8 cellular contexts compared by ENCODE assay signal in genomic region chr5:125408582-125409069, GRCh38.
A peak's percentile ranks its signal among the peaks of the same experiment; 100 is the strongest.
DNase-seq lines count a peak whose midpoint lies in the region; ATAC-seq, FAIRE-seq and TF ChIP-seq lines count a peak whose summit lies in the region.

No MANE protein-coding gene starts in this region.

- H3K4me1 ChIP-seq in gastroesophageal sphincter (peaks cover 22 to 57% (median 34%) of the 10 kb centered on the region in 3 donors), H9 (ENCODE audit: insufficient read depth, low read length) (peaks cover 10% of the 10 kb centered on the region)

- no peak overlapping the region for H2BK5ac ChIP-seq in H9 (ENCODE audit: insufficient read length, low read length)

- H3K36me3 Mint-ChIP-seq in type B pancreatic cell (no peaks in the 10 kb centered on the region), H9 (ENCODE audit: insufficient read depth in 1 of 3, low read depth in 3 of 3) (peaks cover 0 to 11% (median 3%) of the 10 kb centered on the region in 3 experiments; a peak in 3 of 7 replicates)

- DNase-seq in GM18507 (ENCODE audit: extremely low spot score, insufficient read length, low read depth) (no peak), RKO (ENCODE audit: low spot score) (peak; percentile 8), type B pancreatic cell (ENCODE audit: extremely low spot score, unreplicated experiment) (no peak), H9 (no peak), cerebellum (ENCODE audit: low spot score) (no peak)

- peaks cover 4% of the 10 kb centered on the region for H3K27me3 Mint-ChIP-seq in type B pancreatic cell
- no peaks in the 10 kb centered on the region for H3K27me3 Mint-ChIP-seq in H9 (ENCODE audit: low read depth)

- H4K91ac ChIP-seq in H9 (ENCODE audit: insufficient read length, low read depth, low read length) = no peak overlapping the region

- ATAC-seq in HG02970 (IDR thresholded peaks at IDR 0.05; ENCODE audit: low FRiP score, unreplicated experiment) (peak; percentile 42), gastroesophageal sphincter (no peak)

- H4K8ac ChIP-seq in H9 (replicated peaks; ENCODE audit: insufficient read length, low read depth, low read length) = no peak overlapping the region

- no peak overlapping the region for H3T11ph ChIP-seq in H9 (ENCODE audit: low read length)

- H3K27me3 ChIP-seq in gastroesophageal sphincter (no peaks in the 10 kb centered on the region), H9 (ENCODE audit: insufficient read depth, low read length) (no peaks in the 10 kb centered on the region)

- no peaks in the 10 kb centered on the region for H3K9me3 ChIP-seq in gastroesophageal sphincter
- no peaks in the 10 kb centered on the region for H3K9me3 ChIP-seq in H9 (ENCODE audit: control insufficient read depth, low read depth, low read length)

- H3K27ac Mint-ChIP-seq in type B pancreatic cell = peak overlapping the region; percentile 92
- H3K27ac Mint-ChIP-seq in H9 = no peak overlapping the region

- H3K23ac ChIP-seq in H9 (ENCODE audit: insufficient read length, low read depth, low read length) = no peak overlapping the region

- H3K4me1 Mint-ChIP-seq in type B pancreatic cell (ENCODE audit: unreplicated experiment) (peaks cover 53% of the 10 kb centered on the region), H9 (peaks cover 54% of the 10 kb centered on the region in 2 experiments)

- no peaks in the 10 kb centered on the region for H3K79me2 ChIP-seq in H9 (ENCODE audit: insufficient read depth, low read length)

- H3K23me2 ChIP-seq in H9 (ENCODE audit: insufficient read length, low read depth, low read length, poor library complexity, severe bottlenecking) = no peaks in the 10 kb centered on the region

- H4K5ac ChIP-seq in H9 (ENCODE audit: insufficient read length, low read depth, low read length) = no peak overlapping the region

- no peak overlapping the region for H2AFZ ChIP-seq in H9 (ENCODE audit: low read length)

- H3K4me3 Mint-ChIP-seq in type B pancreatic cell (peak overlapping the region; percentile 68), H9 (0 out of 5 replicates have a peak overlapping the region, but pooled peaks of 1 of the 2 experiments have one; percentile 5)

- no peak overlapping the region for H3K56ac ChIP-seq in H9 (ENCODE audit: insufficient read length, low read depth, low read length)

- no peaks in the 10 kb centered on the region for H4K20me1 ChIP-seq in H9 (ENCODE audit: control insufficient read depth, insufficient read depth, insufficient read length)

- H3K9ac ChIP-seq in H9 (ENCODE audit: extremely low read depth, insufficient read length, low read length) = no peak overlapping the region

- H3K14ac ChIP-seq in H9 (ENCODE audit: insufficient read depth, low read length) = no peak overlapping the region; the same call in 1 of the 2 replicates

- no peak overlapping the region for H2BK120ac ChIP-seq in H9 (ENCODE audit: low read depth, low read length, poor library complexity, severe bottlenecking)

- H2AK5ac ChIP-seq in H9 (ENCODE audit: insufficient read length, low read length) = no peak overlapping the region

- H3K18ac ChIP-seq in H9 (ENCODE audit: insufficient read length, low read depth, low read length) = no peak overlapping the region

- no peak overlapping the region for H2BK20ac ChIP-seq in H9 (ENCODE audit: low read depth, low read length, poor library complexity, severe bottlenecking)

- H3K9me3 Mint-ChIP-seq in type B pancreatic cell (no peaks in the 10 kb centered on the region), H9 (peaks cover 2 to 5% of the 10 kb centered on the region in 2 experiments; a peak in 2 of 5 replicates)

- 25 to 40% methylated on average over 1 of the region's 1 CpG for WGBS in gastroesophageal sphincter (ENCODE audit: low coverage in 1 of 2), 2 donors
- WGBS in H9 (ENCODE audit: extremely low coverage, insufficient read length, low lambda C conversion rate) = no CpG with 5 or more reads among the region's 1 CpG

- no peak overlapping the region for H3K4me2 ChIP-seq in H9 (ENCODE audit: insufficient read depth, insufficient read length, low read length)

- no peaks in the 10 kb centered on the region for H3K36me3 ChIP-seq in gastroesophageal sphincter

- no peaks in the 10 kb centered on the region for H3K79me1 ChIP-seq in H9 (ENCODE audit: insufficient read depth, low read depth, low read length, poor library complexity, severe bottlenecking)

- TF ChIP-seq CTCF in 22Rv1 (IDR thresholded peaks at IDR 0.05) (no peak), gastroesophageal sphincter (IDR thresholded peaks at IDR 0.05) (no peak), type B pancreatic cell (conservative IDR thresholded peaks at IDR 0.05) (no peak), H9 (conservative IDR thresholded peaks at IDR 0.05) (no peak)

- no peak overlapping the region for H2BK12ac ChIP-seq in H9 (ENCODE audit: insufficient read length, low read depth, low read length)

- TF ChIP-seq POLR2A in gastroesophageal sphincter (IDR thresholded peaks at IDR 0.05) = no peak

- H3K27ac ChIP-seq in 22Rv1 (peak overlapping the region; percentile 94), gastroesophageal sphincter (peak overlapping the region in 3 of 4 donors; percentile 71 to 80 (median 76)), H9 (ENCODE audit: insufficient read length, low read depth, low read length) (no peak overlapping the region)

- no peak overlapping the region for H3K4ac ChIP-seq in H9 (ENCODE audit: low read depth, low read length)

- peak; percentile 79 for FAIRE-seq in GM18507 (lab: Jason Lieb, UNC)

- TF ChIP-seq EP300 in gastroesophageal sphincter (IDR thresholded peaks at IDR 0.05) = no peak

- H3K4me3 ChIP-seq in gastroesophageal sphincter = no peak overlapping the region

- H2BK15ac ChIP-seq in H9 (ENCODE audit: low read depth, low read length) = no peak overlapping the region
